In the genomic region with DNA sequence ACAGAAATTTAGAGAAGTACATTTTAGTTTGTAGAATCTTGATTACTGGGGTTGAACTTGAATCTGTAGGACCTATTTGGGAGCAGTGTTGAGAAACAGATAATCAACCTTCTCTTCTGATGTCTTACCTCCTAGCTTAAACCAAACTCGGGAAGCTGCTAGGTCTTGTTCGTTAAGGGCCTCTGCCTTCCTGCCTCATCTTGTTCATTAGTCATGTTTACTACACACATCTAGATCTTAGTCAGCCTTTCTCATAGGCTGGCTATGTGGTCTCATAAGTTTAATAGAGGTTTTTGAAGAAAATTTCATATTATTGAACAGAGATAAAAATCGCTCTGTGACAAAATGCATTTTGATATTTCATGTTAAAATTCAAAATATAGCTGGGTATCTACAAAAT, we compare ENCODE assay signal across 21 cellular contexts.
"Had no signal": no experiment of that assay in that cellular context is flagged by ENCODE, and none has a peak within 500 bp of the region (broad histone marks: within the 10 kb centered on the region; RNA-seq: fewer than 3 reads in every experiment).

No MANE protein-coding gene starts in this region.

- H3K36me3 Mint-ChIP-seq: naive B cell; stimulated activated effector memory CD8-positive, alpha-beta T cell treated with anti-CD3 and anti-CD28 coated beads, Interleukin-12 subunit alpha, Interleukin-12 subunit beta, amount 100 ng/mL, for 72 hours had no signal

- ATAC-seq: left colon; left ventricle myocardium superior; psoas muscle; right lobe of liver; stimulated activated effector memory CD8-positive, alpha-beta T cell treated with anti-CD3 and anti-CD28 coated beads, Interleukin-12 subunit alpha, Interleukin-12 subunit beta, amount 100 ng/mL, for 72 hours had no signal

- H3K4me3 Mint-ChIP-seq: naive B cell; stimulated activated effector memory CD8-positive, alpha-beta T cell treated with anti-CD3 and anti-CD28 coated beads, Interleukin-12 subunit alpha, Interleukin-12 subunit beta, amount 100 ng/mL, for 72 hours; stimulated activated naive CD8-positive, alpha-beta T cell treated with anti-CD3 and anti-CD28 coated beads, Interleukin-15, Interleukin-2, amounts not matched to agents 100 ng/mL and 50 ng/mL, for 24 hours had no signal

- DNase-seq: effector memory CD4-positive, alpha-beta T cell; foreskin melanocyte; head of caudate nucleus; left colon; left ventricle myocardium superior; mesendoderm; naive B cell; psoas muscle; retina; right lobe of liver; stimulated activated CD4-positive, alpha-beta T cell treated with anti-CD3 and anti-CD28 coated beads, Interleukin-4, amount 100 ng/mL, for 1 hour; stimulated activated CD8-positive, alpha-beta memory T cell treated with anti-CD3 and anti-CD28 coated beads, Interleukin-4, amount 100 ng/mL, for 48 hours; tibial artery; upper lobe of left lung; uterus had no signal

- H3K4me2 ChIP-seq: hepatocyte had no signal

- H3K9me3 ChIP-seq: neutrophil, right lobe of liver, upper lobe of left lung, uterus had no signal

- H2AFZ ChIP-seq: hepatocyte had no signal

- H3K4me1 Mint-ChIP-seq: stimulated activated effector memory CD8-positive, alpha-beta T cell treated with anti-CD3 and anti-CD28 coated beads, Interleukin-12 subunit alpha, Interleukin-12 subunit beta, amount 100 ng/mL, for 72 hours had no signal

- H3K27ac Mint-ChIP-seq: naive B cell; stimulated activated effector memory CD8-positive, alpha-beta T cell treated with anti-CD3 and anti-CD28 coated beads, Interleukin-12 subunit alpha, Interleukin-12 subunit beta, amount 100 ng/mL, for 72 hours; stimulated activated naive CD8-positive, alpha-beta T cell treated with anti-CD3 and anti-CD28 coated beads, Interleukin-15, Interleukin-2, amounts not matched to agents 100 ng/mL and 50 ng/mL, for 24 hours had no signal

- H3K27me3 ChIP-seq: hepatocyte, neutrophil, right lobe of liver, tibial artery, upper lobe of left lung, uterus had no signal

- H3K4me3 ChIP-seq: hepatocyte, lung, psoas muscle, right lobe of liver, tibial artery, upper lobe of left lung, uterus had no signal

- H3K27me3 Mint-ChIP-seq: naive B cell; stimulated activated naive CD8-positive, alpha-beta T cell treated with anti-CD3 and anti-CD28 coated beads, Interleukin-15, Interleukin-2, amounts not matched to agents 100 ng/mL and 50 ng/mL, for 24 hours had no signal

- H3K36me3 ChIP-seq: neutrophil, right lobe of liver, tibial artery, upper lobe of left lung, uterus had no signal

- FAIRE-seq: endometrium had no signal

- H3K4me1 ChIP-seq: psoas muscle, right lobe of liver, tibial artery, upper lobe of left lung, uterus had no signal

- H3K79me2 ChIP-seq: hepatocyte had no signal

- H3K27ac ChIP-seq: hepatocyte, neutrophil, psoas muscle, right lobe of liver, tibial artery, upper lobe of left lung, uterus had no signal
